8 cellular contexts compared by ENCODE assay signal in genomic region chr19:35693835-35694599, GRCh38. TPM values are rescaled to one million over a fixed set of nuclear protein-coding genes. Genes with fewer than 3 reads are reported as not detected.
DNase-seq lines count a peak whose midpoint lies in the region; ATAC-seq and TF ChIP-seq lines count a peak whose summit lies in the region.

No MANE protein-coding gene starts in this region.

- TF ChIP-seq EP300 in sigmoid colon (IDR thresholded peaks at IDR 0.05) = no peak

- no peak for TF ChIP-seq POLR2A in sigmoid colon (IDR thresholded peaks at IDR 0.05)

- H3K9me3 ChIP-seq in adipocyte (ENCODE audit: control insufficient read depth, low read length) (no peaks in the 10 kb centered on the region), left ventricle myocardium inferior (replicated peaks) (no peaks in the 10 kb centered on the region), sigmoid colon (no peaks in the 10 kb centered on the region)

- intact Hi-C loops in left ventricle myocardium inferior (cut with micrococcal nuclease) = no loop called here
- intact Hi-C loops in sigmoid colon (cut with DNase I) = loop anchor here (1.0 to 2.0 kb wide), 3 partner anchors 22 to 237 kb away; no protein-coding TSS in a partner anchor

- no peak overlapping the region for H3K4me3 ChIP-seq in adipocyte (ENCODE audit: low read length)
- no peak overlapping the region for H3K4me3 ChIP-seq in left ventricle myocardium inferior
- H3K4me3 ChIP-seq in sigmoid colon = no peak overlapping the region

- H3K36me3 ChIP-seq in adipocyte (ENCODE audit: control insufficient read depth, insufficient read depth, low read length, severe bottlenecking) = no peaks in the 10 kb centered on the region
- H3K36me3 ChIP-seq in left ventricle myocardium inferior = no peaks in the 10 kb centered on the region
- H3K36me3 ChIP-seq in sigmoid colon = no peaks in the 10 kb centered on the region

- peaks cover 11% of the 10 kb centered on the region for H3K4me1 ChIP-seq in adipocyte (ENCODE audit: control insufficient read depth, insufficient read depth, low read length)
- no peaks in the 10 kb centered on the region for H3K4me1 ChIP-seq in left ventricle myocardium inferior
- H3K4me1 ChIP-seq in sigmoid colon = no peaks in the 10 kb centered on the region

- TF ChIP-seq CTCF in GM12872 (IDR thresholded peaks at IDR 0.05; ENCODE audit: insufficient read depth, low read depth, low read length) (peak; percentile 99), left ventricle myocardium inferior (IDR thresholded peaks at IDR 0.05; ENCODE audit: borderline replicate concordance) (peak; percentile 98), sigmoid colon (IDR thresholded peaks at IDR 0.05) (peak; percentile 96 to 99 (median 97))

- H3K27ac ChIP-seq in left ventricle myocardium inferior (replicated peaks) = peak overlapping the region; percentile 12
- H3K27ac ChIP-seq in sigmoid colon = no peak overlapping the region

- ATAC-seq in HG02840 (IDR thresholded peaks at IDR 0.05; ENCODE audit: low FRiP score, unreplicated experiment) = peak; percentile 62
- ATAC-seq in HG03025 (IDR thresholded peaks at IDR 0.05; ENCODE audit: low FRiP score, unreplicated experiment) = no peak

- no peaks in the 10 kb centered on the region for H3K27me3 ChIP-seq in adipocyte (replicated peaks; ENCODE audit: control insufficient read depth, insufficient read depth, low read length)
- H3K27me3 ChIP-seq in left ventricle myocardium inferior (ENCODE audit: low read depth) = peaks cover 8% of the 10 kb centered on the region
- H3K27me3 ChIP-seq in sigmoid colon = no peaks in the 10 kb centered on the region

- H3K9ac ChIP-seq in adipocyte (ENCODE audit: low read length) = no peak overlapping the region

- DNase-seq in NCI-H1694 (lab: John Stamatoyannopoulos, UW) (peak; percentile 86), T follicular helper cell (ENCODE audit: low read depth) (peak; percentile 85), adipocyte (ENCODE audit: low read depth) (peak; percentile 93), left ventricle myocardium inferior (peak; percentile 82), sigmoid colon (peak; percentile 93)

- 35 to 38% methylated on average over 8 of the region's 8 CpGs for WGBS in sigmoid colon, 2 donors

RNA-seq across cellular contexts. Expression of gene ZBTB32, which starts 10.3 kb away (rescaled TPM):
- total RNA-seq in left ventricle myocardium inferior (not detected), sigmoid colon (not detected)
- polyA plus RNA-seq in sigmoid colon = 1 to 10 TPM in 1 of 3 donors, not detected in 2; 3.1 TPM

RNA-seq across cellular contexts. Expression of gene KMT2B, which starts 23.8 kb away (rescaled TPM):
- total RNA-seq in left ventricle myocardium inferior (12.8 TPM), sigmoid colon (10 to 100 TPM in 3 of 4 donors, 1 to 10 TPM in 1; 6.4 to 27.3 (median 15.3) TPM)
- polyA plus RNA-seq in sigmoid colon = 10 to 100 TPM in 2 of 3 donors, 1 to 10 TPM in 1; 7.4 to 32.2 (median 12.0) TPM

RNA-seq across cellular contexts. Expression of gene UPK1A, which starts 27.7 kb away (rescaled TPM):
- not detected for total RNA-seq in left ventricle myocardium inferior
- under 1 TPM in 1 of 4 donors, not detected in 3; 0.55 TPM for total RNA-seq in sigmoid colon
- not detected for polyA plus RNA-seq in sigmoid colon

RNA-seq across cellular contexts. Expression of gene COX6B1, which starts 45.9 kb away (rescaled TPM):
- total RNA-seq in left ventricle myocardium inferior (1,365 TPM), sigmoid colon (100 to 1,000 TPM; 593 to 780 (median 696) TPM)
- 1,000 to 10,000 TPM; 1,177 to 1,718 (median 1,686) TPM for polyA plus RNA-seq in sigmoid colon

RNA-seq across cellular contexts. Expression of gene IGFLR1, which starts 48.2 kb away (rescaled TPM):
- total RNA-seq in left ventricle myocardium inferior = 4.9 TPM
- total RNA-seq in sigmoid colon = 10 to 100 TPM in 2 of 4 donors, 1 to 10 TPM in 2; 2.5 to 12.2 (median 8.6) TPM
- 10 to 100 TPM in 1 of 3 donors, 1 to 10 TPM in 2; 3.7 to 25.0 (median 9.0) TPM for polyA plus RNA-seq in sigmoid colon
